13 cellular contexts compared by ENCODE assay signal in genomic region chr2:187546762-187547333, GRCh38. TPM values are rescaled to one million over a fixed set of nuclear protein-coding genes. Genes with fewer than 3 reads are reported as not detected.
DNase-seq lines count a peak whose midpoint lies in the region; ATAC-seq and TF ChIP-seq lines count a peak whose summit lies in the region.
"Had no signal": no experiment of that assay in that cellular context is flagged by ENCODE, and none has a peak within 500 bp of the region (broad histone marks: within the 10 kb centered on the region; RNA-seq: fewer than 3 reads in every experiment).

No MANE protein-coding gene starts in this region.

- peak; percentile 47 for DNase-seq in astrocyte of the spinal cord (ENCODE audit: low read depth, low spot score)
- no peak for DNase-seq in right lobe of liver
- DNase-seq in thyroid gland = no peak
- no peak for DNase-seq in cerebellum (ENCODE audit: low spot score)
- DNase-seq in Kasumi-1 (lab: John Stamatoyannopoulos, UW) = no peak
- no peak for DNase-seq in RWPE1 (ENCODE audit: low spot score)
- DNase-seq: activated naive CD8-positive, alpha-beta T cell treated with anti-CD3 and anti-CD28 coated beads, Interleukin-2, amount 10 ng/mL, durations not matched to agents 7 days and 5 days; activated T-cell treated with anti-CD3 and anti-CD28 coated beads for 4 hours; NCI-H2107; NK-92 treated with Interleukin-12 subunit alpha and Interleukin-12 subunit beta, amount 100 ng/mL, for 24 hours; stimulated activated CD8-positive, alpha-beta memory T cell treated with anti-CD3 and anti-CD28 coated beads, Interleukin-4, amount 100 ng/mL, for 48 hours had no signal

- H3K27me3 ChIP-seq in HUES48 (ENCODE audit: control insufficient read depth, insufficient read depth, low read length) = no peaks in the 10 kb centered on the region
- H3K27me3 ChIP-seq in right lobe of liver = no peaks in the 10 kb centered on the region
- H3K27me3 ChIP-seq in thyroid gland = no peaks in the 10 kb centered on the region

- TF ChIP-seq CTCF in astrocyte of the spinal cord (IDR thresholded peaks at IDR 0.05; ENCODE audit: low read depth, low read length) (no peak), right lobe of liver (IDR thresholded peaks at IDR 0.05) (no peak), thyroid gland (IDR thresholded peaks at IDR 0.05) (no peak), RWPE1 (conservative IDR thresholded peaks at IDR 0.05; ENCODE audit: low read depth) (no peak)

- POLR2A ChIA-PET in RWPE1 (lab: Yijun Ruan, JAX; ENCODE audit: low non-redundant PET) = no interaction called here

- CTCF ChIA-PET in RWPE1 (lab: Yijun Ruan, JAX) = interaction anchor here (0.6 kb wide), 1 partner anchor 68 kb away, joined by 5 read pairs; no protein-coding TSS in a partner anchor

- H3K36me3 ChIP-seq in HUES48 (ENCODE audit: control insufficient read depth, insufficient read depth, low read length) (no peaks in the 10 kb centered on the region), right lobe of liver (no peaks in the 10 kb centered on the region), thyroid gland (no peaks in the 10 kb centered on the region)

- H3K9me3 ChIP-seq in HUES48 (ENCODE audit: control insufficient read depth, insufficient read depth, low read length) (no peaks in the 10 kb centered on the region), right lobe of liver (no peaks in the 10 kb centered on the region), thyroid gland (no peaks in the 10 kb centered on the region)

- no peak for TF ChIP-seq POLR2A in right lobe of liver (IDR thresholded peaks at IDR 0.05)
- no peak for TF ChIP-seq POLR2A in thyroid gland (IDR thresholded peaks at IDR 0.05)

- no peak overlapping the region for H3K9ac ChIP-seq in HUES48 (ENCODE audit: low read depth, low read length)
- H3K9ac ChIP-seq: parathyroid adenoma had no signal

- H3K4me1 ChIP-seq in HUES48 (ENCODE audit: control insufficient read depth, insufficient read depth, low read length) (peaks cover 32% of the 10 kb centered on the region), right lobe of liver (peaks cover 0 to 53% (median 14%) of the 10 kb centered on the region in 4 donors), thyroid gland (peaks cover 0 to 3% of the 10 kb centered on the region in 2 donors)
- H3K4me1 ChIP-seq: parathyroid adenoma had no signal

- WGBS in right lobe of liver (ENCODE audit: insufficient coverage, low coverage, low lambda C conversion rate, missing lambda C conversion rate) = 45% methylated on average over 1 of the region's 1 CpG
- 83 to 94% methylated on average over 1 of the region's 1 CpG for WGBS in thyroid gland, 2 donors

- in situ Hi-C loops in astrocyte of the spinal cord (cut with HindIII; ENCODE audit: low sequenced_read_pairs) = no loop called here

- H3K4me3 ChIP-seq in HUES48 (ENCODE audit: low read depth, low read length) = no peak overlapping the region
- H3K4me3 ChIP-seq in astrocyte of the spinal cord (ENCODE audit: low read depth, low read length) = no peak overlapping the region
- no peak overlapping the region for H3K4me3 ChIP-seq in right lobe of liver
- no peak overlapping the region for H3K4me3 ChIP-seq in thyroid gland (replicated peaks in 1 of 3)

- no peak for ATAC-seq in right lobe of liver

- intact Hi-C loops in right lobe of liver (cut with DNase I) (no loop called here), thyroid gland (cut with DNase I) (no loop called here)

- H3K27ac ChIP-seq in HUES48 (ENCODE audit: low read depth, low read length) = peak overlapping the region; percentile 58
- peak overlapping the region; percentile 86 to 94 (median 93) for H3K27ac ChIP-seq in right lobe of liver
- H3K27ac ChIP-seq in thyroid gland = peak overlapping the region; percentile 28 to 67 (median 62)
- H3K27ac ChIP-seq in RWPE1 = no peak overlapping the region
- H3K27ac ChIP-seq: parathyroid adenoma had no signal

RNA-seq across cellular contexts. Expression of gene TFPI, which starts 7.4 kb away (rescaled TPM):
- total RNA-seq in right lobe of liver (100 to 1,000 TPM; 145 to 223 (median 189) TPM), thyroid gland (100 to 1,000 TPM in 3 of 4 donors, 10 to 100 TPM in 1; 56.7 to 208 (median 144) TPM), cerebellum (40.3 TPM)
